31 cellular contexts compared by ENCODE assay signal in the genomic region with DNA sequence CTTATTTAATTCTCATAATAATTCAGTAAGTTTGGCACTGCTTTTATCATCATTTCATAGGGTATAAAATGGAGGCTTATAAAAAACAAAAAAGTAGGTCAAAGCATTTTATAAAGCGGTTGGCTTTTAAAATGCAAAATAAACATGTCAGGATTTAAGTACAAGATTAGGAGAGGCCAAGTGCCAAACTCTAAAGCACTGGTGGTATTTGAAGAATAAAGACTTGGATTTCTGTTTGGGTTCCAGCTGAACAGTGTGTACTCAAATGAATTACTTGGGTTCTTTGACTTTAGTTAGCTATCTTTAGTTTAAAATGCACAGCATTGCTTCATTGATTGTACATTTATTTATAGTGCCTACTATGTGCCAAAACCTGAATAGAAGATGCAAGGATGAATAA.
"Had no signal": no experiment of that assay in that cellular context is flagged by ENCODE, and none has a peak within 500 bp of the region (broad histone marks: within the 10 kb centered on the region; RNA-seq: fewer than 3 reads in every experiment).

No MANE protein-coding gene starts in this region.

- H3K4me3 ChIP-seq: adrenal gland, cardiac muscle cell had no signal

- H3K27ac ChIP-seq: adrenal gland, cardiac muscle cell, VCaP had no signal

- ATAC-seq: activated CD8-positive, alpha-beta T cell treated with anti-CD3 and anti-CD28 coated beads for 36 hours; activated naive CD4-positive, alpha-beta T cell treated with anti-CD3 and anti-CD28 coated beads, Interleukin-2, amount 50 U/mL, for 72 hours; activated T-cell treated with anti-CD3 and anti-CD28 coated beads, Interleukin-2, amount 50 U/mL, for 4 hours; activated T-cell treated with anti-CD3 and anti-CD28 coated beads, Interleukin-2, amount 50 U/mL, for 72 hours; activated T-helper 17 cell treated with anti-CD3 and anti-CD28 coated beads, Interleukin-2, amount 50 U/mL, for 72 hours had no signal

- H3K9me3 ChIP-seq: adrenal gland had no signal

- H3K27me3 ChIP-seq: adrenal gland, cardiac muscle cell had no signal

- DNase-seq: activated B cell treated with CpG ODN at 0.5 μM for 24 hours; activated CD4-positive, alpha-beta memory T cell treated with anti-CD3 and anti-CD28 coated beads for 36 hours; activated CD4-positive, alpha-beta T cell treated with anti-CD3 and anti-CD28 coated beads for 4 hours; activated CD4-positive, alpha-beta T cell treated with anti-CD3 and anti-CD28 coated beads, Interleukin-2, amount 10 ng/mL, durations not matched to agents 24 days and 14 days; activated CD4-positive, alpha-beta T cell treated with anti-CD3 and anti-CD28 coated beads, Interleukin-2, amount 50 U/mL, for 1 hour; activated CD4-positive, alpha-beta T cell treated with anti-CD3 and anti-CD28 coated beads, Interleukin-2, amount 50 U/mL, for 4 hours; activated CD4-positive, CD25-positive, alpha-beta regulatory T cell treated with anti-CD3 and anti-CD28 coated beads, Interleukin-2, amount 50 U/mL, for 72 hours; activated CD8-positive, alpha-beta memory T cell treated with anti-CD3 and anti-CD28 coated beads, Interleukin-2, amount 50 U/mL, for 4 hours; activated CD8-positive, alpha-beta T cell treated with anti-CD3 and anti-CD28 coated beads for 36 hours; activated effector memory CD4-positive, alpha-beta T cell treated with anti-CD3 and anti-CD28 coated beads, Interleukin-2, amount 50 U/mL, for 16 hours; activated gamma-delta T cell treated with Interleukin-2 at 50 U/mL for 16 hours; activated naive CD4-positive, alpha-beta T cell; activated naive CD4-positive, alpha-beta T cell treated with anti-CD3 and anti-CD28 coated beads for 36 hours; activated naive CD4-positive, alpha-beta T cell treated with anti-CD3 and anti-CD28 coated beads, Interleukin-2, amount 50 U/mL, for 16 hours; activated naive CD8-positive, alpha-beta T cell treated with anti-CD3 and anti-CD28 coated beads for 36 hours; activated T-cell treated with anti-CD3 and anti-CD28 coated beads for 4 hours; activated T-cell treated with anti-CD3 and anti-CD28 coated beads, Interleukin-2, amount 50 U/mL, for 1 hour; activated T-cell treated with anti-CD3 and anti-CD28 coated beads, Interleukin-2, amount 50 U/mL, for 4 hours; activated T-cell treated with anti-CD3 and anti-CD28 coated beads, Interleukin-2, amount 50 U/mL, for 72 hours; adrenal gland; amniotic stem cell; aorta; caudate nucleus; SW 1271; T-helper 1 cell; T-helper 2 cell; T-helper 9 cell had no signal

- H3K36me3 ChIP-seq: adrenal gland, cardiac muscle cell had no signal

- H3K4me1 ChIP-seq: adrenal gland had no signal
